Comparison of ENCODE assay signal across 26 cellular contexts in genomic region chr3:119220970-119221667, GRCh38. TPM values are rescaled to one million over a fixed set of nuclear protein-coding genes. Genes with fewer than 3 reads are reported as not detected.
DNase-seq lines count a peak whose midpoint lies in the region; ATAC-seq, FAIRE-seq and TF ChIP-seq lines count a peak whose summit lies in the region.
"Had no signal": no experiment of that assay in that cellular context is flagged by ENCODE, and none has a peak within 500 bp of the region (broad histone marks: within the 10 kb centered on the region; RNA-seq: fewer than 3 reads in every experiment).

No MANE protein-coding gene starts in this region.

- no peaks in the 10 kb centered on the region for H3K79me2 ChIP-seq in HepG2 (ENCODE audit: insufficient read depth, low read length)

- H3K4me3 Mint-ChIP-seq in naive thymus-derived CD4-positive, alpha-beta T cell, result peak overlapping the region in 3 of 10 donors; percentile 13 to 75 (median 26)
- no peak overlapping the region for H3K4me3 Mint-ChIP-seq in stimulated activated naive B cell treated with anti-CD40 and anti-IgM and Interleukin-4, amounts not matched to agents 10 μg/mL and 1 μg/mL and 100 μg/mL, for 72 hours

- peak overlapping the region; percentile 66 to 99 (median 94) for H3K27ac Mint-ChIP-seq in naive thymus-derived CD4-positive, alpha-beta T cell
- no peak overlapping the region for H3K27ac Mint-ChIP-seq in stimulated activated naive B cell treated with anti-CD40 and anti-IgM and Interleukin-4, amounts not matched to agents 10 μg/mL and 1 μg/mL and 100 μg/mL, for 72 hours

- peaks cover 24 to 81% (median 71%) of the 10 kb centered on the region in 7 donors for H3K4me1 Mint-ChIP-seq in naive thymus-derived CD4-positive, alpha-beta T cell
- H3K4me1 Mint-ChIP-seq in stimulated activated naive B cell treated with anti-CD40 and anti-IgM and Interleukin-4, amounts not matched to agents 10 μg/mL and 1 μg/mL and 100 μg/mL, for 72 hours, result peaks cover 0 to 10% of the 10 kb centered on the region in 2 donors

- peaks cover 7 to 51% (median 32%) of the 10 kb centered on the region in 5 donors for H3K36me3 Mint-ChIP-seq in naive thymus-derived CD4-positive, alpha-beta T cell
- peaks cover 28 to 55% of the 10 kb centered on the region in 2 donors for H3K36me3 Mint-ChIP-seq in stimulated activated naive B cell treated with anti-CD40 and anti-IgM and Interleukin-4, amounts not matched to agents 10 μg/mL and 1 μg/mL and 100 μg/mL, for 72 hours

- DNase-seq in right lobe of liver (no peak), HepG2 (ENCODE audit: low spot score) (no peak), body of pancreas (no peak), erythroblast (lab: John Stamatoyannopoulos, UW) (no peak), NCI-H187 treated with DMSO at 0.1 percent for 48 hours (lab: John Stamatoyannopoulos, UW) (no peak)
- DNase-seq in naive thymus-derived CD4-positive, alpha-beta T cell, result no peak
- DNase-seq in stimulated activated naive B cell treated with anti-CD40 and anti-IgM and Interleukin-4, amounts not matched to agents 10 μg/mL and 1 μg/mL and 100 μg/mL, for 72 hours, result no peak
- DNase-seq: activated naive CD4-positive, alpha-beta T cell treated with anti-CD3 and anti-CD28 coated beads, Interleukin-2, amount 50 U/mL, for 16 hours; activated T-cell treated with anti-CD3 and anti-CD28 coated beads, Interleukin-2, amount 50 U/mL, for 1 hour; central memory CD4-positive, alpha-beta T cell; KBM-7; kidney; lower lobe of right lung; MM.1S; NCI-H1417 treated with DMSO at 0.1 percent for 48 hours; NCI-H510A treated with DMSO at 0.1 percent for 48 hours; nucleus accumbens; SIG-M5; spleen; stimulated activated CD4-positive, alpha-beta T cell treated with anti-CD3 and anti-CD28 coated beads, Interleukin-4, amount 100 ng/mL, for 1 hour; stimulated activated naive CD8-positive, alpha-beta T cell treated with anti-CD3 and anti-CD28 coated beads, Interleukin-15, Interleukin-2, amounts not matched to agents 100 U/mL and 50 U/mL, for 24 hours had no signal

- H3K9ac ChIP-seq in HepG2 (ENCODE audit: insufficient read depth, low read depth, low read length), result no peak overlapping the region

- ATAC-seq in right lobe of liver, result peak; percentile 24 to 75 (median 52)
- ATAC-seq in HepG2, result no peak
- peak; percentile 15 for ATAC-seq in body of pancreas
- ATAC-seq in naive thymus-derived CD4-positive, alpha-beta T cell, result no peak
- no peak for ATAC-seq in stimulated activated naive B cell treated with anti-CD40 and anti-IgM and Interleukin-4, amounts not matched to agents 10 μg/mL and 1 μg/mL and 100 μg/mL, for 72 hours (replicated peaks)
- ATAC-seq: lower lobe of right lung; stimulated activated naive CD8-positive, alpha-beta T cell treated with anti-CD3 and anti-CD28 coated beads, Interleukin-15, Interleukin-2, amounts not matched to agents 100 U/mL and 50 U/mL, for 24 hours had no signal

- intact Hi-C loops in right lobe of liver (cut with DNase I), result no loop called here
- intact Hi-C loops in HepG2 (cut with micrococcal nuclease; ENCODE audit: unreplicated experiment), result no loop called here
- intact Hi-C loops in body of pancreas (cut with DNase I), result no loop called here
- intact Hi-C loops in naive thymus-derived CD4-positive, alpha-beta T cell (cut with micrococcal nuclease), result no loop called here

- in situ Hi-C loops in HepG2 (cut with HindIII; ENCODE audit: extremely low pct_ligation_motif_present, low pct_unique_long_range_greater_than_20kb), result no loop called here

- no peak for FAIRE-seq in HepG2 (lab: Jason Lieb, UNC)
- FAIRE-seq: kidney had no signal

- H4K20me1 ChIP-seq in HepG2 (ENCODE audit: insufficient read depth, low read length), result no peaks in the 10 kb centered on the region

- 27% methylated on average over 2 of the region's 3 CpGs for WGBS in right lobe of liver (ENCODE audit: insufficient coverage, low coverage, low lambda C conversion rate, missing lambda C conversion rate)
- 66% methylated on average over 3 of the region's 3 CpGs for WGBS in HepG2 (ENCODE audit: low lambda C conversion rate)
- WGBS in body of pancreas, 2 donors, result 54 to 81% methylated on average over 3 of the region's 3 CpGs

- POLR2A ChIA-PET in HepG2 (lab: Yijun Ruan, JAX), result no interaction called here
- POLR2A ChIA-PET in naive thymus-derived CD4-positive, alpha-beta T cell (lab: Charles Lee), result interaction anchor here (0.5 to 1.5 kb wide), 4 partner anchors 12 to 455 kb away, joined by 3 to 8 read pairs (median 3); no protein-coding TSS in a partner anchor

- TF ChIP-seq RAD21 in HepG2 (CRISPR knock-in tag; IDR thresholded peaks at IDR 0.05), result no peak

- H3K9me3 ChIP-seq in right lobe of liver (no peaks in the 10 kb centered on the region), HepG2 (ENCODE audit: low read length) (no peaks in the 10 kb centered on the region), body of pancreas (no peaks in the 10 kb centered on the region)
- H3K9me3 ChIP-seq in naive thymus-derived CD4-positive, alpha-beta T cell (ENCODE audit: control insufficient read depth in 2 of 3, low read length in 3 of 3), result no peaks in the 10 kb centered on the region
- H3K9me3 ChIP-seq: ascending aorta, lower lobe of right lung, spleen, thoracic aorta had no signal

- TF ChIP-seq CTCF in right lobe of liver (IDR thresholded peaks at IDR 0.05) (no peak), HepG2 (CRISPR knock-in tag; IDR thresholded peaks at IDR 0.05) (no peak), body of pancreas (IDR thresholded peaks at IDR 0.05) (no peak)

- TF ChIP-seq EP300 in HepG2 (IDR thresholded peaks at IDR 0.05; ENCODE audit: low read depth in 2 of 2, low read length in 2 of 2), result no peak
- TF ChIP-seq EP300 in HepG2 (CRISPR knock-in tag; IDR thresholded peaks at IDR 0.05; ENCODE audit: borderline replicate concordance), result no peak

- H3K4me3 ChIP-seq in right lobe of liver (no peak overlapping the region), HepG2 (replicated peaks in 1 of 3; ENCODE audit: insufficient read depth in 1 of 3, low read depth in 2 of 3, low read length in 3 of 3) (no peak overlapping the region), body of pancreas (no peak overlapping the region)
- H3K4me3 ChIP-seq in naive thymus-derived CD4-positive, alpha-beta T cell (ENCODE audit: low read length), result no peak overlapping the region
- H3K4me3 ChIP-seq: ascending aorta, lower lobe of right lung, spleen, thoracic aorta had no signal

- no peaks in the 10 kb centered on the region for H3K27me3 Mint-ChIP-seq in naive thymus-derived CD4-positive, alpha-beta T cell
- no peaks in the 10 kb centered on the region for H3K27me3 Mint-ChIP-seq in stimulated activated naive B cell treated with anti-CD40 and anti-IgM and Interleukin-4, amounts not matched to agents 10 μg/mL and 1 μg/mL and 100 μg/mL, for 72 hours

- CTCF ChIA-PET in HepG2 (lab: Yijun Ruan, JAX; ENCODE audit: low intra/inter-chr PET ratio, low total read pairs), result no interaction called here
- CTCF ChIA-PET in naive thymus-derived CD4-positive, alpha-beta T cell (lab: Charles Lee), result interaction anchor here (1.3 kb wide), 1 partner anchor 20 kb away, joined by 4 read pairs; no protein-coding TSS in a partner anchor

- H3K27ac ChIP-seq in right lobe of liver, result no peak overlapping the region
- no peak overlapping the region for H3K27ac ChIP-seq in HepG2 (ENCODE audit: extremely low read length, insufficient read depth, low read length)
- peak overlapping the region in 2 of 4 donors; percentile 3 to 46 for H3K27ac ChIP-seq in body of pancreas
- peak overlapping the region; percentile 14 for H3K27ac ChIP-seq in naive thymus-derived CD4-positive, alpha-beta T cell (ENCODE audit: low read depth, low read length)
- H3K27ac ChIP-seq: ascending aorta, C4-2B, lower lobe of right lung, spleen, thoracic aorta had no signal

- H3K36me3 ChIP-seq in right lobe of liver (peaks cover 0 to 50% (median 22%) of the 10 kb centered on the region in 4 donors), HepG2 (replicated peaks in 1 of 2; ENCODE audit: control insufficient read depth in 1 of 2, insufficient read depth in 2 of 2, low read length in 2 of 2) (peaks cover 19 to 79% of the 10 kb centered on the region in 2 experiments), body of pancreas (replicated peaks in 1 of 2; ENCODE audit: insufficient read depth in 1 of 2, low read depth in 2 of 2) (peaks cover 0 to 7% of the 10 kb centered on the region in 2 donors)
- peaks cover 9 to 60% (median 12%) of the 10 kb centered on the region in 3 experiments for H3K36me3 ChIP-seq in naive thymus-derived CD4-positive, alpha-beta T cell (ENCODE audit: control insufficient read depth in 2 of 3, insufficient read depth in 3 of 3, low read length in 3 of 3)

- no peak overlapping the region for H3K4me2 ChIP-seq in HepG2 (ENCODE audit: low read depth, low read length)

- no peaks in the 10 kb centered on the region for H3K27me3 ChIP-seq in right lobe of liver
- H3K27me3 ChIP-seq in HepG2 (ENCODE audit: control insufficient read depth in 1 of 2, insufficient read depth in 2 of 2, low read length in 2 of 2), result no peaks in the 10 kb centered on the region
- no peaks in the 10 kb centered on the region for H3K27me3 ChIP-seq in body of pancreas
- no peaks in the 10 kb centered on the region for H3K27me3 ChIP-seq in naive thymus-derived CD4-positive, alpha-beta T cell (ENCODE audit: control insufficient read depth in 2 of 2, insufficient read depth in 2 of 2, low read length in 2 of 2)
- H3K27me3 ChIP-seq: ascending aorta, spleen had no signal

- H2AFZ ChIP-seq in HepG2 (ENCODE audit: low read length), result no peak overlapping the region

- BruUV-seq in HepG2 (replicated peaks; lab: Mats Ljungman, UMichigan), result no TSS peak

- H3K4me1 ChIP-seq in right lobe of liver, result peaks cover 0 to 9% (median 0%) of the 10 kb centered on the region in 4 donors
- no peaks in the 10 kb centered on the region for H3K4me1 ChIP-seq in HepG2 (ENCODE audit: insufficient read depth, low read length)
- H3K4me1 ChIP-seq in body of pancreas, result peaks cover 12% of the 10 kb centered on the region
- H3K4me1 ChIP-seq in naive thymus-derived CD4-positive, alpha-beta T cell (ENCODE audit: control insufficient read depth in 2 of 2, insufficient read depth in 2 of 2, low read length in 2 of 2), result peaks cover 9 to 36% of the 10 kb centered on the region in 2 donors
- H3K4me1 ChIP-seq: ascending aorta, lower lobe of right lung had no signal

- peaks cover 0 to 2% (median 0%) of the 10 kb centered on the region in 11 donors for H3K9me3 Mint-ChIP-seq in naive thymus-derived CD4-positive, alpha-beta T cell
- H3K9me3 Mint-ChIP-seq in stimulated activated naive B cell treated with anti-CD40 and anti-IgM and Interleukin-4, amounts not matched to agents 10 μg/mL and 1 μg/mL and 100 μg/mL, for 72 hours, result no peaks in the 10 kb centered on the region

- TF ChIP-seq POLR2A in right lobe of liver (IDR thresholded peaks at IDR 0.05) (no peak), HepG2 (IDR thresholded peaks at IDR 0.05; ENCODE audit: insufficient read depth in 1 of 2, low read depth in 2 of 2, low read length in 2 of 2) (no peak), body of pancreas (IDR thresholded peaks at IDR 0.05) (no peak), erythroblast (IDR thresholded peaks at IDR 0.05; ENCODE audit: low read length) (no peak)

RNA-seq across cellular contexts. Expression of gene B4GALT4, which starts 19.6 kb away (rescaled TPM):
- total RNA-seq in right lobe of liver, result 10 to 100 TPM in 2 of 6 experiments, 1 to 10 TPM in 4; 7.8 to 10.9 (median 8.9) TPM
- 23.8 and 29.0 TPM in 2 replicates for total RNA-seq in HepG2 (2016; rRNA removed; fragmentation: Illumina TruSeq; extraction: Trizol)
- 11.4 and 13.3 TPM in 2 replicates for total RNA-seq in HepG2 (2016; cell fraction: cytosol; rRNA removed; fragmentation: Illumina TruSeq; extraction: Trizol; ENCODE audit: low read depth)
- total RNA-seq in HepG2 (2016; cell fraction: insoluble cytoplasmic fraction; rRNA removed; fragmentation: Illumina TruSeq; extraction: Trizol), result 25.1 and 29.6 TPM in 2 replicates
- 21.4 and 30.8 TPM in 2 replicates for total RNA-seq in HepG2 (2016; cell fraction: membrane; rRNA removed; fragmentation: Illumina TruSeq; extraction: Trizol)
- total RNA-seq in HepG2 (2016; cell fraction: nucleus; rRNA removed; fragmentation: Illumina TruSeq; extraction: Trizol), result 21.6 and 24.4 TPM in 2 replicates
- 15.1 and 16.9 TPM in 2 replicates for polyA plus RNA-seq in HepG2 (2011; rRNA removed)
- polyA plus RNA-seq in HepG2 (2011; cell fraction: cytosol; rRNA removed), result 10.2 and 12.6 TPM in 2 replicates
- polyA plus RNA-seq in HepG2 (2011; cell fraction: nucleus; rRNA removed), result 7.1 and 9.0 TPM in 2 replicates
- 22.2 and 27.7 TPM in 2 replicates for polyA plus RNA-seq in HepG2 (2012)
- polyA plus RNA-seq in HepG2 (2016; cell fraction: cytosol; fragmentation: Illumina TruSeq; extraction: Trizol; ENCODE audit: low read depth), result 10.6 and 14.6 TPM in 2 replicates
- polyA plus RNA-seq in HepG2 (2016; cell fraction: insoluble cytoplasmic fraction; fragmentation: Illumina TruSeq; extraction: Trizol; ENCODE audit: low read depth), result 21.5 and 23.8 TPM in 2 replicates
- polyA plus RNA-seq in HepG2 (2016; cell fraction: membrane; fragmentation: Illumina TruSeq; extraction: Trizol; ENCODE audit: low read depth), result 17.0 and 23.1 TPM in 2 replicates
- 29.4 and 32.1 TPM in 2 replicates for polyA plus RNA-seq in HepG2 (2016; cell fraction: nucleus; fragmentation: Illumina TruSeq; extraction: Trizol; ENCODE audit: insufficient read depth, low read depth)
- polyA minus RNA-seq in HepG2 (2011; rRNA and poly(A)+ RNA removed; ENCODE audit: low replicate concordance), result 6.9 and 18.7 TPM in 2 replicates
- 11.5 and 13.3 TPM in 2 replicates for polyA minus RNA-seq in HepG2 (2011; cell fraction: cytosol; rRNA and poly(A)+ RNA removed)
- polyA minus RNA-seq in HepG2 (2011; cell fraction: nucleus; rRNA and poly(A)+ RNA removed), result 18.5 and 22.9 TPM in 2 replicates
- total RNA-seq in body of pancreas, result 10 to 100 TPM; 12.5 to 14.8 TPM
- total RNA-seq in naive thymus-derived CD4-positive, alpha-beta T cell, result 10 to 100 TPM; 18.0 to 39.8 (median 31.9) TPM
- polyA plus RNA-seq in naive thymus-derived CD4-positive, alpha-beta T cell, result 10 to 100 TPM; 17.9 to 29.6 TPM

RNA-seq across cellular contexts. Expression of gene UPK1B, which starts 47.7 kb away (rescaled TPM):
- total RNA-seq in right lobe of liver (under 1 TPM in 1 of 6 experiments, not detected in 5; 0.20 TPM), HepG2 (2016; rRNA removed; fragmentation: Illumina TruSeq; extraction: Trizol) (not detected in 2 replicates), body of pancreas (1 to 10 TPM; 6.6 to 9.3 TPM)
- not detected in 2 replicates for total RNA-seq in HepG2 (2016; cell fraction: cytosol; rRNA removed; fragmentation: Illumina TruSeq; extraction: Trizol; ENCODE audit: low read depth)
- not detected in 2 replicates for total RNA-seq in HepG2 (2016; cell fraction: insoluble cytoplasmic fraction; rRNA removed; fragmentation: Illumina TruSeq; extraction: Trizol)
- not detected in 2 replicates for total RNA-seq in HepG2 (2016; cell fraction: membrane; rRNA removed; fragmentation: Illumina TruSeq; extraction: Trizol)
- not detected in 2 replicates for total RNA-seq in HepG2 (2016; cell fraction: nucleus; rRNA removed; fragmentation: Illumina TruSeq; extraction: Trizol)
- polyA plus RNA-seq in HepG2 (2011; rRNA removed), result not detected in 2 replicates
- polyA plus RNA-seq in HepG2 (2011; cell fraction: cytosol; rRNA removed), result not detected in 2 replicates
- not detected in 2 replicates for polyA plus RNA-seq in HepG2 (2011; cell fraction: nucleus; rRNA removed)
- polyA plus RNA-seq in HepG2 (2012), result not detected in 2 replicates
- polyA plus RNA-seq in HepG2 (2016; cell fraction: cytosol; fragmentation: Illumina TruSeq; extraction: Trizol; ENCODE audit: low read depth), result not detected in 2 replicates
- not detected in 2 replicates for polyA plus RNA-seq in HepG2 (2016; cell fraction: insoluble cytoplasmic fraction; fragmentation: Illumina TruSeq; extraction: Trizol; ENCODE audit: low read depth)
- polyA plus RNA-seq in HepG2 (2016; cell fraction: membrane; fragmentation: Illumina TruSeq; extraction: Trizol; ENCODE audit: low read depth), result not detected in 2 replicates
- not detected in 2 replicates for polyA plus RNA-seq in HepG2 (2016; cell fraction: nucleus; fragmentation: Illumina TruSeq; extraction: Trizol; ENCODE audit: insufficient read depth, low read depth)
- not detected in 2 replicates for polyA minus RNA-seq in HepG2 (2011; rRNA and poly(A)+ RNA removed; ENCODE audit: low replicate concordance)
- polyA minus RNA-seq in HepG2 (2011; cell fraction: cytosol; rRNA and poly(A)+ RNA removed), result not detected in 2 replicates
- not detected in 2 replicates for polyA minus RNA-seq in HepG2 (2011; cell fraction: nucleus; rRNA and poly(A)+ RNA removed)
- not detected for total RNA-seq in naive thymus-derived CD4-positive, alpha-beta T cell
- polyA plus RNA-seq in naive thymus-derived CD4-positive, alpha-beta T cell, result 1 to 10 TPM in 1 of 2 donors, under 1 TPM in 1; 0.11 to 1.3 TPM
- total RNA-seq: ascending aorta, dermis microvascular lymphatic vessel endothelial cell, HT1080, lower lobe of right lung, spleen had no signal
- polyA plus RNA-seq: spleen had no signal

Comparison
In these comparisons a context has a peak if more than half of its experiments do, and no peak if none do; other contexts are left out.
1. ATAC-seq: peak in right lobe of liver (4 of 4) and body of pancreas (single experiment); none in HepG2 (single experiment), naive thymus-derived CD4-positive, alpha-beta T cell (single experiment) and stimulated activated naive B cell treated with anti-CD40 and anti-IgM and Interleukin-4, amounts not matched to agents 10 μg/mL and 1 μg/mL and 100 μg/mL, for 72 hours (0 of 2).